In the genomic region with DNA sequence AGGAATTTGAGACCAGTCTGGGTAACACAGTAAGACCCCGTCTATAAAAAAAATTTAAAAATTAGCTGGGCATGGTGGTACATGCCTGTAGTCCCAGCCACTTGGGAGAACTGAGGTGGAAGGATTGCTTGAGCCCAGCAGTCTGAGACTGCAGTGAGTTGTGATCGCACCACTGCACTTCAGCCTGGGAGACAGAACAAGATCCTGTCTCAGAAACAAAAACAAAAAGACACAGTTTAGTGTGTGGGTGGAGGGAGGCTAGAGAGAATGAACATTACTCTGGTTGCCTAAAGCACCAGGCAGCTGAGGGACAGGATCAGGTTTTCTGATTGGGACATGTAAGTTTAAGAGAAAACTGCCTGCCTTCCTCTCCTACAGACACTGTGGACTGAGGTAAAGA, we compare ENCODE assay signal across 22 cellular contexts. TPM values are rescaled to one million over a fixed set of nuclear protein-coding genes. Genes with fewer than 3 reads are reported as not detected.
DNase-seq lines count a peak whose midpoint lies in the region; ATAC-seq and TF ChIP-seq lines count a peak whose summit lies in the region.
"Had no signal": no experiment of that assay in that cellular context is flagged by ENCODE, and none has a peak within 500 bp of the region (broad histone marks: within the 10 kb centered on the region; RNA-seq: fewer than 3 reads in every experiment).

No MANE protein-coding gene starts in this region.

- H3K4me1 ChIP-seq in adipocyte (ENCODE audit: control insufficient read depth, insufficient read depth, low read length) (no peaks in the 10 kb centered on the region), neural progenitor cell (peaks cover 14% of the 10 kb centered on the region), thyroid gland (peaks cover 0 to 8% of the 10 kb centered on the region in 2 donors), transverse colon (no peaks in the 10 kb centered on the region)
- no peaks in the 10 kb centered on the region for H3K4me1 ChIP-seq in CD4-positive, alpha-beta memory T cell (ENCODE audit: insufficient read depth, low read length)
- H3K4me1 ChIP-seq: BE2C had no signal

- H3K27me3 ChIP-seq in adipocyte (replicated peaks; ENCODE audit: control insufficient read depth, insufficient read depth, low read length) (no peaks in the 10 kb centered on the region), neural progenitor cell (no peaks in the 10 kb centered on the region), thyroid gland (no peaks in the 10 kb centered on the region), transverse colon (no peaks in the 10 kb centered on the region)
- H3K27me3 ChIP-seq in CD4-positive, alpha-beta memory T cell (ENCODE audit: insufficient read depth, low read length): no peaks in the 10 kb centered on the region
- H3K27me3 ChIP-seq: BE2C had no signal

- peak; percentile 6 for DNase-seq in adipocyte (ENCODE audit: low read depth)
- peak; percentile 23 for DNase-seq in iris pigment epithelial cell (ENCODE audit: low read depth)
- DNase-seq in neural progenitor cell (ENCODE audit: low spot score): peak; percentile 42
- DNase-seq in thyroid gland: peak; percentile 68 to 72
- no peak for DNase-seq in CD4-positive, alpha-beta memory T cell
- DNase-seq in transverse colon: no peak
- DNase-seq: BE2C, COR-L47, DMS79, Karpas-422, NCI-H1694, NCI-H2081 treated with DMSO at 0.1 percent for 48 hours, NCI-H2171 treated with DMSO at 0.1 percent for 48 hours, NCI-H524 treated with DMSO at 0.1 percent for 48 hours, NCI-H82, SIG-M5 had no signal

- H3K27me3 Mint-ChIP-seq in neural progenitor cell (ENCODE audit: insufficient read depth, low read depth): peaks cover 5% of the 10 kb centered on the region
- no peaks in the 10 kb centered on the region for H3K27me3 Mint-ChIP-seq in CD4-positive, alpha-beta memory T cell
- H3K27me3 Mint-ChIP-seq: IgD-negative memory B cell had no signal

- H3K79me2 ChIP-seq in neural progenitor cell (ENCODE audit: low read depth): no peaks in the 10 kb centered on the region

- H3K27ac ChIP-seq in neural progenitor cell (peak overlapping the region; percentile 22), thyroid gland (no peak overlapping the region), transverse colon (no peak overlapping the region)
- H3K27ac ChIP-seq in CD4-positive, alpha-beta memory T cell (ENCODE audit: low read depth, low read length): no peak overlapping the region

- no peak overlapping the region for H3K4me2 ChIP-seq in neural progenitor cell

- intact Hi-C loops in thyroid gland (cut with DNase I) (no loop called here), transverse colon (cut with DNase I; ENCODE audit: low total_unique reads) (no loop called here)
- intact Hi-C loops in CD4-positive, alpha-beta memory T cell (cut with micrococcal nuclease): no loop called here

- in situ Hi-C loops in transverse colon (cut with MboI; ENCODE audit: low pct_ligation_motif_present in 1 of 4, low pct_unique_long_range_greater_than_20kb in 1 of 4, low sequenced_read_pairs in 3 of 4): no loop called here

- H2AFZ ChIP-seq in neural progenitor cell (replicated peaks): no peak overlapping the region

- H3K4me3 ChIP-seq in adipocyte (ENCODE audit: low read length) (no peak overlapping the region), neural progenitor cell (no peak overlapping the region), thyroid gland (replicated peaks in 1 of 3) (no peak overlapping the region), transverse colon (no peak overlapping the region)
- H3K4me3 ChIP-seq in CD4-positive, alpha-beta memory T cell (ENCODE audit: low read length in 2 of 2): no peak overlapping the region

- TF ChIP-seq POLR2A in thyroid gland (IDR thresholded peaks at IDR 0.05) (no peak), transverse colon (IDR thresholded peaks at IDR 0.05) (no peak)

- TF ChIP-seq CTCF in neural progenitor cell (IDR thresholded peaks at IDR 0.05): no peak
- no peak for TF ChIP-seq CTCF in thyroid gland (IDR thresholded peaks at IDR 0.05)
- TF ChIP-seq CTCF in transverse colon (IDR thresholded peaks at IDR 0.05): no peak

- H3K9ac ChIP-seq in adipocyte (ENCODE audit: low read length) (no peak overlapping the region), neural progenitor cell (no peak overlapping the region)

- peaks cover 9% of the 10 kb centered on the region for H3K9me3 Mint-ChIP-seq in neural progenitor cell
- H3K9me3 Mint-ChIP-seq in CD4-positive, alpha-beta memory T cell: peaks cover 0 to 18% (median 12%) of the 10 kb centered on the region in 8 donors

- H3K27ac Mint-ChIP-seq in neural progenitor cell: peak overlapping the region; percentile 32
- no peak overlapping the region for H3K27ac Mint-ChIP-seq in CD4-positive, alpha-beta memory T cell
- H3K27ac Mint-ChIP-seq: IgD-negative memory B cell had no signal

- H4K20me1 ChIP-seq in neural progenitor cell (ENCODE audit: low read depth): no peaks in the 10 kb centered on the region

- H3K4me3 Mint-ChIP-seq in neural progenitor cell: no peak overlapping the region
- no peak overlapping the region for H3K4me3 Mint-ChIP-seq in CD4-positive, alpha-beta memory T cell
- H3K4me3 Mint-ChIP-seq: IgD-negative memory B cell had no signal

- TF ChIP-seq EP300 in transverse colon (IDR thresholded peaks at IDR 0.05; ENCODE audit: low read depth): no peak

- 30 to 48% methylated on average over 2 of the region's 2 CpGs for WGBS in thyroid gland, 2 donors
- 90 to 96% methylated on average over 2 of the region's 2 CpGs for WGBS in transverse colon (ENCODE audit: low coverage in 1 of 2), 2 donors

- H3K9me3 ChIP-seq in adipocyte (ENCODE audit: control insufficient read depth, low read length) (no peaks in the 10 kb centered on the region), neural progenitor cell (ENCODE audit: low read depth) (no peaks in the 10 kb centered on the region), thyroid gland (no peaks in the 10 kb centered on the region), transverse colon (no peaks in the 10 kb centered on the region)
- H3K9me3 ChIP-seq in CD4-positive, alpha-beta memory T cell (ENCODE audit: control insufficient read depth in 1 of 2, low read length in 2 of 2): no peaks in the 10 kb centered on the region
- H3K9me3 ChIP-seq: BE2C had no signal

- ATAC-seq in GM19397 (IDR thresholded peaks at IDR 0.05; ENCODE audit: unreplicated experiment): no peak
- ATAC-seq: Panc1 had no signal

- H3K36me3 Mint-ChIP-seq in neural progenitor cell: peaks cover 8% of the 10 kb centered on the region
- peaks cover 51 to 60% of the 10 kb centered on the region in 2 donors for H3K36me3 Mint-ChIP-seq in CD4-positive, alpha-beta memory T cell

- H3K36me3 ChIP-seq in adipocyte (ENCODE audit: control insufficient read depth, insufficient read depth, low read length, severe bottlenecking) (peaks cover 11% of the 10 kb centered on the region), neural progenitor cell (no peaks in the 10 kb centered on the region), thyroid gland (no peaks in the 10 kb centered on the region), transverse colon (peaks cover 0 to 23% (median 0%) of the 10 kb centered on the region in 4 donors)
- H3K36me3 ChIP-seq in CD4-positive, alpha-beta memory T cell (ENCODE audit: insufficient read depth, low read length): no peaks in the 10 kb centered on the region
- H3K36me3 ChIP-seq: BE2C had no signal

- H3F3A ChIP-seq in neural progenitor cell (ENCODE audit: low read depth): no peaks in the 10 kb centered on the region

- CTCF ChIA-PET in CD4-positive, alpha-beta memory T cell (lab: Charles Lee; ENCODE audit: partially characterized antibody): no interaction called here

- peaks cover 26% of the 10 kb centered on the region for H3K4me1 Mint-ChIP-seq in neural progenitor cell
- peaks cover 0 to 4% (median 0%) of the 10 kb centered on the region in 4 donors for H3K4me1 Mint-ChIP-seq in CD4-positive, alpha-beta memory T cell
- H3K4me1 Mint-ChIP-seq: IgD-negative memory B cell had no signal

- POLR2A ChIA-PET in CD4-positive, alpha-beta memory T cell (lab: Charles Lee; ENCODE audit: partially characterized antibody): no interaction called here

RNA-seq across cellular contexts. Expression of gene VAMP4, which starts 42.3 kb away (rescaled TPM):
- 11.3 and 16.2 TPM in 2 replicates for total RNA-seq in neural progenitor cell (ENCODE audit: low replicate concordance)
- 10 to 100 TPM; 16.3 to 23.2 (median 17.8) TPM for total RNA-seq in thyroid gland
- total RNA-seq in CD4-positive, alpha-beta memory T cell: 10 to 100 TPM; 29.4 to 32.0 TPM
- 10 to 100 TPM; 25.0 to 32.6 TPM for polyA plus RNA-seq in CD4-positive, alpha-beta memory T cell
- 10 to 100 TPM in 1 of 4 donors, 1 to 10 TPM in 3; 6.0 to 14.3 (median 9.4) TPM for total RNA-seq in transverse colon

RNA-seq across cellular contexts. Expression of gene MYOC, which starts 47.0 kb away (rescaled TPM):
- total RNA-seq in neural progenitor cell (ENCODE audit: low replicate concordance) (not detected in 2 replicates), thyroid gland (10 to 100 TPM; 12.9 to 43.4 (median 19.6) TPM), transverse colon (1 to 10 TPM in 3 of 4 donors, under 1 TPM in 1; 0.40 to 7.6 (median 2.5) TPM)
- total RNA-seq in CD4-positive, alpha-beta memory T cell: not detected
- not detected for polyA plus RNA-seq in CD4-positive, alpha-beta memory T cell
- total RNA-seq: A673, H4, M059J had no signal
- polyA plus RNA-seq: IgD-negative memory B cell had no signal

Comparison
In these comparisons a context has a peak if more than half of its experiments do, and no peak if none do; other contexts are left out.
1. DNase-seq: peak in adipocyte (single experiment), iris pigment epithelial cell (single experiment), neural progenitor cell (single experiment) and thyroid gland (2 of 2); none in CD4-positive, alpha-beta memory T cell (0 of 5) and transverse colon (single experiment).